Comparison of ENCODE assay signal across 14 cellular contexts in genomic region chr5:14281746-14282181, GRCh38.
DNase-seq lines count a peak whose midpoint lies in the region; ATAC-seq and TF ChIP-seq lines count a peak whose summit lies in the region.
"Had no signal": no experiment of that assay in that cellular context is flagged by ENCODE, and none has a peak within 500 bp of the region (broad histone marks: within the 10 kb centered on the region; RNA-seq: fewer than 3 reads in every experiment).

No MANE protein-coding gene starts in this region.

- H3K4me1 Mint-ChIP-seq in CD14-positive monocyte: peaks cover 9% of the 10 kb centered on the region

- CTCF ChIA-PET in PC-9 (lab: Charles Lee): no interaction called here

- DNase-seq in stimulated activated CD4-positive, alpha-beta T cell treated with anti-CD3 and anti-CD28 coated beads, Interleukin-4, amount 100 ng/mL, for 48 hours (ENCODE audit: low read depth in 2 of 2): peak; percentile 2 to 9
- no peak for DNase-seq in stimulated activated CD4-positive, alpha-beta T cell treated with anti-CD3 and anti-CD28 coated beads, Interleukin-4, amount 100 ng/mL, for 4 hours
- DNase-seq in PC-9: no peak
- DNase-seq in upper lobe of right lung: no peak
- no peak for DNase-seq in NCI-H1417 treated with DMSO at 0.1 percent for 48 hours (lab: John Stamatoyannopoulos, UW)
- DNase-seq in CD14-positive monocyte (ENCODE audit: low spot score): no peak
- DNase-seq: brain microvascular endothelial cell, C1 segment of cervical spinal cord, naive B cell, NCI-H2227 treated with DMSO at 0.1 percent for 48 hours had no signal

- H3K27ac Mint-ChIP-seq in CD14-positive monocyte: no peak overlapping the region

- intact Hi-C loops in PC-9 (cut with micrococcal nuclease; ENCODE audit: unreplicated experiment) (no loop called here), upper lobe of right lung (cut with DNase I) (no loop called here), CD14-positive monocyte (cut with micrococcal nuclease) (no loop called here)

- H3K4me2 ChIP-seq in PC-9: no peak overlapping the region

- H2AFZ ChIP-seq in PC-9: no peak overlapping the region

- peaks cover 39 to 40% of the 10 kb centered on the region in 2 donors for H3K36me3 Mint-ChIP-seq in CD14-positive monocyte

- no peak for TF ChIP-seq CTCF in PC-9 (conservative IDR thresholded peaks at IDR 0.05)
- no peak for TF ChIP-seq CTCF in upper lobe of right lung (IDR thresholded peaks at IDR 0.05)
- no peak for TF ChIP-seq CTCF in CD14-positive monocyte (IDR thresholded peaks at IDR 0.05)

- no peaks in the 10 kb centered on the region for H3K27me3 Mint-ChIP-seq in CD14-positive monocyte (ENCODE audit: low read depth in 3 of 3)
- H3K27me3 Mint-ChIP-seq: naive B cell had no signal

- H4K20me1 ChIP-seq in PC-9 (ENCODE audit: insufficient read depth): peaks cover 1% of the 10 kb centered on the region; the same call in 1 of the 2 replicates

- no TSS peak for BruUV-seq in PC-9 (replicated peaks; lab: Mats Ljungman, UMichigan)

- H3K36me3 ChIP-seq in PC-9 (ENCODE audit: low read depth) (peaks cover 21% of the 10 kb centered on the region; the same call in 1 of the 2 replicates), upper lobe of right lung (peaks cover 15% of the 10 kb centered on the region)
- H3K36me3 ChIP-seq: HAP-1 had no signal

- H3K9me3 ChIP-seq in PC-9 (ENCODE audit: insufficient read depth, low read depth) (no peaks in the 10 kb centered on the region), upper lobe of right lung (no peaks in the 10 kb centered on the region)
- H3K9me3 ChIP-seq: HAP-1 had no signal

- H3K27me3 ChIP-seq in PC-9 (ENCODE audit: insufficient read depth, low read depth) (no peaks in the 10 kb centered on the region), upper lobe of right lung (no peaks in the 10 kb centered on the region)
- H3K27me3 ChIP-seq: brain microvascular endothelial cell had no signal

- peak overlapping the region; percentile 37; the same call in 1 of the 2 replicates for H3K27ac ChIP-seq in PC-9
- no peak overlapping the region for H3K27ac ChIP-seq in upper lobe of right lung
- H3K27ac ChIP-seq: brain microvascular endothelial cell, epithelial cell of prostate had no signal

- ATAC-seq in HG02759 (IDR thresholded peaks at IDR 0.05; ENCODE audit: unreplicated experiment): peak; percentile 51
- no peak for ATAC-seq in upper lobe of right lung
- ATAC-seq in HG02970 (IDR thresholded peaks at IDR 0.05; ENCODE audit: low FRiP score, unreplicated experiment): no peak

- no peaks in the 10 kb centered on the region for H3K9me2 ChIP-seq in PC-9 (ENCODE audit: insufficient read depth)

- H3K4me1 ChIP-seq in PC-9 (replicated peaks; ENCODE audit: insufficient read depth) (no peaks in the 10 kb centered on the region), upper lobe of right lung (no peaks in the 10 kb centered on the region)

- H3K4me3 Mint-ChIP-seq in CD14-positive monocyte: no peak overlapping the region

- H3K79me2 ChIP-seq in PC-9 (ENCODE audit: low read depth): peaks cover 66% of the 10 kb centered on the region

- POLR2A ChIA-PET in PC-9 (lab: Charles Lee; ENCODE audit: unreplicated experiment): interaction anchor here (0.7 kb wide), 1 partner anchor 13 kb away, joined by 3 read pairs; no protein-coding TSS in a partner anchor

- no peak overlapping the region for H3K4me3 ChIP-seq in PC-9
- H3K4me3 ChIP-seq in upper lobe of right lung: no peak overlapping the region
- H3K4me3 ChIP-seq: HAP-1 had no signal

- H3K9me3 Mint-ChIP-seq in CD14-positive monocyte: no peaks in the 10 kb centered on the region
- H3K9me3 Mint-ChIP-seq: naive B cell had no signal

- peaks cover 18% of the 10 kb centered on the region; the same call in 1 of the 2 replicates for H3F3A ChIP-seq in PC-9 (ENCODE audit: insufficient read depth, low read depth)

Comparison
In these comparisons a context has a peak if more than half of its experiments do, and no peak if none do; other contexts are left out.
1. DNase-seq: peak in stimulated activated CD4-positive, alpha-beta T cell treated with anti-CD3 and anti-CD28 coated beads, Interleukin-4, amount 100 ng/mL, for 48 hours (2 of 2); none in stimulated activated CD4-positive, alpha-beta T cell treated with anti-CD3 and anti-CD28 coated beads, Interleukin-4, amount 100 ng/mL, for 4 hours (0 of 2), PC-9 (0 of 2), upper lobe of right lung (single experiment), NCI-H1417 treated with DMSO at 0.1 percent for 48 hours (single experiment) and CD14-positive monocyte (single experiment).